ENCODE assay signal across 15 cellular contexts in genomic region chr19:21321996-21322395, GRCh38. TPM values are rescaled to one million over a fixed set of nuclear protein-coding genes. Genes with fewer than 3 reads are reported as not detected.
A peak's percentile ranks its signal among the peaks of the same experiment; 100 is the strongest.
DNase-seq lines count a peak whose midpoint lies in the region; ATAC-seq and TF ChIP-seq lines count a peak whose summit lies in the region.
"Had no signal": no experiment of that assay in that cellular context is flagged by ENCODE, and none has a peak within 500 bp of the region (broad histone marks: within the 10 kb centered on the region; RNA-seq: fewer than 3 reads in every experiment).

No MANE protein-coding gene starts in this region.

- TF ChIP-seq CTCF in heart right ventricle (IDR thresholded peaks at IDR 0.05) (no peak), chondrocyte (IDR thresholded peaks at IDR 0.05) (no peak), uterus (IDR thresholded peaks at IDR 0.05) (no peak)

- H3K27ac ChIP-seq in heart right ventricle = peak overlapping the region in 8 of 10 donors; percentile 15 to 75 (median 60)
- peak overlapping the region; percentile 93 for H3K27ac ChIP-seq in layer of hippocampus (ENCODE audit: low read depth, low read length)
- H3K27ac ChIP-seq in uterus = peak overlapping the region; percentile 18 to 31
- H3K27ac ChIP-seq: SK-N-MC, upper lobe of right lung had no signal

- ATAC-seq in heart right ventricle (peak in 3 of 8 donors; percentile 11 to 23 (median 21)), Right ventricle myocardium inferior (no peak)
- ATAC-seq: HCT116, upper lobe of right lung had no signal

- H3K4me3 Mint-ChIP-seq in chondrocyte (ENCODE audit: unreplicated experiment) = no peak overlapping the region

- H3K9me3 ChIP-seq in heart right ventricle (peaks cover 0 to 16% (median 0%) of the 10 kb centered on the region in 11 donors), uterus (peaks cover 0 to 3% of the 10 kb centered on the region in 2 donors)
- H3K9me3 ChIP-seq: upper lobe of right lung had no signal

- no peaks in the 10 kb centered on the region for H3K27me3 ChIP-seq in heart right ventricle
- H3K27me3 ChIP-seq in layer of hippocampus (ENCODE audit: control insufficient read depth, insufficient read depth, low read length) = no peaks in the 10 kb centered on the region
- no peaks in the 10 kb centered on the region for H3K27me3 ChIP-seq in uterus
- H3K27me3 ChIP-seq: upper lobe of right lung had no signal

- H3K4me1 Mint-ChIP-seq in chondrocyte (ENCODE audit: low read depth) = peaks cover 43% of the 10 kb centered on the region

- peak overlapping the region; percentile 79 for H3K27ac Mint-ChIP-seq in chondrocyte (ENCODE audit: unreplicated experiment)

- no peaks in the 10 kb centered on the region for H3K27me3 Mint-ChIP-seq in chondrocyte (ENCODE audit: low read depth)
- H3K27me3 Mint-ChIP-seq: IgD-negative memory B cell had no signal

- TF ChIP-seq POLR2A in uterus (IDR thresholded peaks at IDR 0.05) = no peak

- intact Hi-C loops in heart right ventricle (cut with DNase I) (no loop called here), Right ventricle myocardium inferior (cut with DNase I) (no loop called here), uterus (cut with DNase I; ENCODE audit: low total_unique reads) (no loop called here)

- H3K4me3 ChIP-seq in heart right ventricle = no peak overlapping the region
- no peak overlapping the region for H3K4me3 ChIP-seq in uterus
- H3K4me3 ChIP-seq: SK-N-MC, upper lobe of right lung had no signal

- peaks cover 0 to 37% (median 19%) of the 10 kb centered on the region in 9 donors for H3K4me1 ChIP-seq in heart right ventricle
- no peaks in the 10 kb centered on the region for H3K4me1 ChIP-seq in uterus
- H3K4me1 ChIP-seq: upper lobe of right lung had no signal

- peaks cover 13% of the 10 kb centered on the region for H3K9me3 Mint-ChIP-seq in chondrocyte (ENCODE audit: low read depth)

- 72 to 75% methylated on average over 4 of the region's 4 CpGs for WGBS in heart right ventricle, 2 donors

- DNase-seq in heart right ventricle = no peak
- no peak for DNase-seq in Right ventricle myocardium inferior (ENCODE audit: missing footprints)
- no peak for DNase-seq in chondrocyte (ENCODE audit: low spot score)
- DNase-seq in uterus = no peak
- DNase-seq in NCI-H1105 treated with DMSO at 0.1 percent for 48 hours (lab: John Stamatoyannopoulos, UW) = no peak
- DNase-seq in cerebellar nuclear complex (lab: John Stamatoyannopoulos, UW) = no peak
- DNase-seq in NCI-H1092 treated with DMSO at 0.1 percent for 48 hours (lab: John Stamatoyannopoulos, UW) = no peak
- DNase-seq: activated CD4-positive, alpha-beta T cell treated with anti-CD3 and anti-CD28 coated beads for 1 hour; activated gamma-delta T cell; NCI-H1930; upper lobe of right lung had no signal

- H3K36me3 Mint-ChIP-seq in chondrocyte (ENCODE audit: low read depth) = peaks cover 20% of the 10 kb centered on the region

- H3K36me3 ChIP-seq in heart right ventricle = peaks cover 0 to 26% (median 13%) of the 10 kb centered on the region in 9 donors
- H3K36me3 ChIP-seq in uterus = no peaks in the 10 kb centered on the region

RNA-seq across cellular contexts. Expression of gene ZNF708, which starts 7.2 kb away (rescaled TPM):
- total RNA-seq in heart right ventricle = 1 to 10 TPM; 4.1 to 5.7 (median 4.9) TPM
- 1 to 10 TPM; 1.8 to 6.2 TPM for polyA plus RNA-seq in heart right ventricle
- total RNA-seq in Right ventricle myocardium inferior = 4.3 TPM
- total RNA-seq in chondrocyte = 7.5 to 12.8 TPM (median 8.7 TPM) in 3 replicates
- 10 to 100 TPM in 3 of 4 donors, 1 to 10 TPM in 1; 2.3 to 30.4 (median 26.1) TPM for total RNA-seq in uterus

RNA-seq across cellular contexts. Expression of gene ZNF738, which starts 36.8 kb away (rescaled TPM):
- 1 to 10 TPM in 9 of 10 donors, under 1 TPM in 1; 0.93 to 4.4 (median 2.3) TPM for total RNA-seq in heart right ventricle
- polyA plus RNA-seq in heart right ventricle = 1 to 10 TPM; 1.7 to 4.1 TPM
- total RNA-seq in Right ventricle myocardium inferior = 1.8 TPM
- 4.3 to 10.1 TPM (median 6.7 TPM) in 3 replicates for total RNA-seq in chondrocyte
- total RNA-seq in uterus = 10 to 100 TPM in 1 of 4 donors, 1 to 10 TPM in 1, under 1 TPM in 2; 0.59 to 48.8 (median 3.3) TPM

Comparison
In these comparisons a context has a peak if more than half of its experiments do, and no peak if none do; other contexts are left out.
1. H3K27ac ChIP-seq: peak in every context shown above with its lines; median percentile 93 in layer of hippocampus; 60 in heart right ventricle; 24 in uterus.